8 cellular contexts compared by ENCODE assay signal in the genomic region with DNA sequence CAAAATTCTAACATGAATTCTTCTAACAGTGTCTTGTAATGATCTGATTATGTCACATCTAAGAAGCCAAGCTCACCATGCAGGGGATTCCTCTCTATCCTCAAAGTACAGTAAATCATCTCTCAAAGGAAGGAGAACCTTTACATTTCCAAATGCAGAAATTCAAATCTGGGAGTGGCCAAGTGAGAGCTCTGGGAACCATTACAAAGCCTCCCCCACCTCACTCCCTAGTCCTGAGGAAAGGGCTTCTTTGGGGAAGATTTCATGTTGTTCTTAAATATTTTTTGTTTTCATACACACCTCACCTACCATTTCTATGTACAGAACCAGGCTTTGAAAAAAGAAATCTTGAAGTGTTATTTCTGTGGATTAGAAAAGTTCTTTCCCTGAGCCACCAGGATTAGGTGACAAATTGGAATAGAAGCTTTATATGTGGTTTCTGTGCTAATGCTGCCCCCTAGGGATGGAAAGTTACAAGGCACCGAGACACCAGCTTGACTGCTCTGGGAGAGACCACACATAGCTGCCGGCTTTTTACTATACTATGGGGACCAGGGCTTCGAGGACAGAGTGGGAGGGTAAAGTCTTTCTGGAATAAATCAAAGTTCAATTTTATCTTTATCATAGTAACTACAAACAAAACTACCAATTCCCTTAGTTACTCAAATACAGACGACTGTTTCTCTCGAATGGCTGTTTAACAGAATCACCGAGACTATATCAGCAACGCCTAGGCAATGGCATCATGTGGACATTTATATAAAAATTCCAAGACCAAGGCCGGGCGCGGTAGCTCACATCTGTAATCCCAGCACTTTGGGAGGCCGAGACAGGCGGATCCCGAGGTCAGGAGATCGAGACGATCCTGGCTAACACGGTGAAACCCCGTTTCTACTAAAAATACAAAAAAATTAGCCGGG.
DNase-seq lines count a peak whose midpoint lies in the region; ATAC-seq and TF ChIP-seq lines count a peak whose summit lies in the region.

No MANE protein-coding gene starts in this region.

- H3K27me3 ChIP-seq in DND-41 (ENCODE audit: insufficient read depth, low read length, poor library complexity) (no peaks in the 10 kb centered on the region), KMS-11 (ENCODE audit: insufficient read depth, low read depth) (no peaks in the 10 kb centered on the region)

- no peak overlapping the region for H3K27ac Mint-ChIP-seq in activated T-cell treated with anti-CD3 and anti-CD28 coated beads, Interleukin-2, amount 50 U/mL, for 72 hours
- H3K27ac Mint-ChIP-seq in neural crest cell (ENCODE audit: unreplicated experiment) = no peak overlapping the region

- DNase-seq in DND-41 (peak; percentile 75), OCI-M2 (lab: John Stamatoyannopoulos, UW; ENCODE audit: unreplicated experiment) (peak; percentile 13), fibroblast of peridontal ligament (ENCODE audit: extremely low read depth) (peak; percentile 89), neural crest cell (ENCODE audit: low read depth, low spot score) (peak; percentile 80), substantia nigra (lab: John Stamatoyannopoulos, UW) (peak in 39 of 49 donors; percentile 13 to 88 (median 59))
- DNase-seq in activated T-cell treated with anti-CD3 and anti-CD28 coated beads, Interleukin-2, amount 50 U/mL, for 72 hours = peak; percentile 56 to 64

- peaks cover 44% of the 10 kb centered on the region for H3K36me3 ChIP-seq in DND-41 (ENCODE audit: insufficient read depth, low read length)
- H3K36me3 ChIP-seq in KMS-11 (ENCODE audit: insufficient read depth) = no peaks in the 10 kb centered on the region

- no peak overlapping the region for H2AFZ ChIP-seq in DND-41 (ENCODE audit: low read depth, low read length)
- H2AFZ ChIP-seq in KMS-11 (ENCODE audit: low read depth) = no peak overlapping the region

- no peaks in the 10 kb centered on the region for H3K27me3 Mint-ChIP-seq in activated T-cell treated with anti-CD3 and anti-CD28 coated beads, Interleukin-2, amount 50 U/mL, for 72 hours (ENCODE audit: low read depth)
- H3K27me3 Mint-ChIP-seq in neural crest cell (ENCODE audit: low read depth) = no peaks in the 10 kb centered on the region

- H3K9ac ChIP-seq in DND-41 (ENCODE audit: low read depth, low read length) (no peak overlapping the region), KMS-11 (no peak overlapping the region)

- H3K36me3 Mint-ChIP-seq in activated T-cell treated with anti-CD3 and anti-CD28 coated beads, Interleukin-2, amount 50 U/mL, for 72 hours (ENCODE audit: insufficient read depth in 2 of 2) = peaks cover 2 to 5% of the 10 kb centered on the region in 2 donors
- no peaks in the 10 kb centered on the region for H3K36me3 Mint-ChIP-seq in neural crest cell (ENCODE audit: low read depth)

- H3K79me2 ChIP-seq in DND-41 (ENCODE audit: insufficient read depth, low read length) (peaks cover 5% of the 10 kb centered on the region), KMS-11 (ENCODE audit: insufficient read depth, low read depth) (no peaks in the 10 kb centered on the region)

- TF ChIP-seq CTCF in DND-41 (IDR thresholded peaks at IDR 0.05; ENCODE audit: borderline replicate concordance, extremely low read depth, low read length, poor library complexity, severe bottlenecking) (peak; percentile 87), KMS-11 (conservative IDR thresholded peaks at IDR 0.05; ENCODE audit: low read depth, low read length) (peak; percentile 97), neural crest cell (conservative IDR thresholded peaks at IDR 0.05) (peak; percentile 95)

- H3K4me2 ChIP-seq in DND-41 (ENCODE audit: insufficient read depth, low read length) = no peak overlapping the region
- no peak overlapping the region for H3K4me2 ChIP-seq in KMS-11

- no peaks in the 10 kb centered on the region for H3K9me3 Mint-ChIP-seq in activated T-cell treated with anti-CD3 and anti-CD28 coated beads, Interleukin-2, amount 50 U/mL, for 72 hours
- no peaks in the 10 kb centered on the region for H3K9me3 Mint-ChIP-seq in neural crest cell

- H3K27ac ChIP-seq in DND-41 (ENCODE audit: low read length) (no peak overlapping the region), KMS-11 (no peak overlapping the region), substantia nigra (ENCODE audit: low read depth, low read length, poor library complexity, severe bottlenecking) (peak overlapping the region; percentile 17)

- H3K4me3 ChIP-seq in DND-41 (ENCODE audit: low read depth in 1 of 2, low read length in 2 of 2) (no peak overlapping the region), KMS-11 (IDR thresholded peaks at IDR 0.05; ENCODE audit: insufficient read depth, low read depth, low read length) (no peak overlapping the region)

- no peaks in the 10 kb centered on the region for H3K9me3 ChIP-seq in DND-41 (ENCODE audit: insufficient read depth, low read length, severe bottlenecking)

- ATAC-seq in DND-41 (ENCODE audit: insufficient read depth, low read depth) (peak; percentile 85), HG03025 (IDR thresholded peaks at IDR 0.05; ENCODE audit: low FRiP score, unreplicated experiment) (no peak)
- ATAC-seq in activated T-cell treated with anti-CD3 and anti-CD28 coated beads, Interleukin-2, amount 50 U/mL, for 72 hours (replicated peaks in 1 of 2) = peak; percentile 65 to 79

- H3K4me3 Mint-ChIP-seq in activated T-cell treated with anti-CD3 and anti-CD28 coated beads, Interleukin-2, amount 50 U/mL, for 72 hours = no peak overlapping the region
- H3K4me3 Mint-ChIP-seq in neural crest cell = no peak overlapping the region

- no peaks in the 10 kb centered on the region for H3K4me1 ChIP-seq in DND-41 (ENCODE audit: insufficient read depth, low read length)
- no peaks in the 10 kb centered on the region for H3K4me1 ChIP-seq in KMS-11 (ENCODE audit: low read depth, poor library complexity, severe bottlenecking)

- H4K20me1 ChIP-seq in DND-41 (ENCODE audit: insufficient read depth, low read length) = peaks cover 16% of the 10 kb centered on the region
- H4K20me1 ChIP-seq in KMS-11 (ENCODE audit: insufficient read depth) = no peaks in the 10 kb centered on the region

- H3K4me1 Mint-ChIP-seq in activated T-cell treated with anti-CD3 and anti-CD28 coated beads, Interleukin-2, amount 50 U/mL, for 72 hours (ENCODE audit: low read depth) = peaks cover 31% of the 10 kb centered on the region
- H3K4me1 Mint-ChIP-seq in neural crest cell = peaks cover 20% of the 10 kb centered on the region

Comparison
In these comparisons a context has a peak if more than half of its experiments do, and no peak if none do; other contexts are left out.
1. DNase-seq: peak in every context shown above with its lines; median percentile 89 in fibroblast of peridontal ligament; 80 in neural crest cell; 75 in DND-41; 60 in activated T-cell treated with anti-CD3 and anti-CD28 coated beads, Interleukin-2, amount 50 U/mL, for 72 hours; 59 in substantia nigra; 13 in OCI-M2.